In the genomic region with DNA sequence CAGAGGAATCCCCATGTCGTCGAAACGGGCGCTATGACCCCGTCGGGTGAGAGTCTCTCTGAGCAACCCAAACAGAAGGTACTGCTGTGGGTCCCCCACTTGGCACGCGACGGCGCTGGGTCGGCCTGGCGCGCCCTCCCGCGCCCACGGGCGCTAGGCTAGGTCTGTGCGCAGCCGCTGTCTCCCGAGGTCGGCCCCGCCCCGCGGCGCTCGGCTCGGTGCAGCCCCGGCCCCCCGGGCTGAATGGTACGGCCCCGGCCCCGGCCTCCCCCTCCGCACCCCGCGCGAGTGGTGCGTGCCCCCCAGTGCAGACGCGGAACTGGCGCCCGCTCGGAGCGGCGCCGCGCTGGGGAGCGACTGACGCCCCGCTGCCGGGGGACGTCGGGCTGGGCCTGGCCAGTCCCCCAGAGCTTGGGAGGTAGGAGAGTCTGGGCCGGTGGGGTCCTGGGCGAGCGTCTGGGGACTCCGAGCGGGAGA, we compare ENCODE assay signal across 8 cellular contexts. TPM values are rescaled to one million over a fixed set of nuclear protein-coding genes. Genes with fewer than 3 reads are reported as not detected.
DNase-seq lines count a peak whose midpoint lies in the region; ATAC-seq and TF ChIP-seq lines count a peak whose summit lies in the region.

A gene (plus strand): TSS at position 305 of the 477 bp plus-strand sequence.

- H3K36me3 Mint-ChIP-seq in activated CD8-positive, alpha-beta T cell treated with anti-CD3 and anti-CD28 coated beads, Interleukin-2, amount 10 ng/mL, durations not matched to agents 7 days and 5 days (ENCODE audit: low read depth), result peaks cover 15% of the 10 kb centered on the region

- H3K9me3 Mint-ChIP-seq in activated CD8-positive, alpha-beta T cell treated with anti-CD3 and anti-CD28 coated beads, Interleukin-2, amount 10 ng/mL, durations not matched to agents 7 days and 5 days (ENCODE audit: insufficient read depth), result no peaks in the 10 kb centered on the region

- no peak within 1 kb of the TSS for H2BK15ac ChIP-seq in mesendoderm (replicated peaks; ENCODE audit: low read depth)

- peak within 1 kb of the TSS; percentile 60 for H3K4me3 ChIP-seq in effector memory CD4-positive, alpha-beta T cell (ENCODE audit: insufficient read depth, low read depth, low read length, poor library complexity, severe bottlenecking)
- H3K4me3 ChIP-seq in mesendoderm (ENCODE audit: low read length), result peak within 1 kb of the TSS; percentile 74

- no peaks in the 10 kb centered on the region for H3K27me3 Mint-ChIP-seq in activated CD8-positive, alpha-beta T cell treated with anti-CD3 and anti-CD28 coated beads, Interleukin-2, amount 10 ng/mL, durations not matched to agents 7 days and 5 days (ENCODE audit: low read depth)

- H3K4me3 Mint-ChIP-seq in activated CD8-positive, alpha-beta T cell treated with anti-CD3 and anti-CD28 coated beads, Interleukin-2, amount 10 ng/mL, durations not matched to agents 7 days and 5 days, result peak within 1 kb of the TSS; percentile 84

- H3K4me1 Mint-ChIP-seq in activated CD8-positive, alpha-beta T cell treated with anti-CD3 and anti-CD28 coated beads, Interleukin-2, amount 10 ng/mL, durations not matched to agents 7 days and 5 days (ENCODE audit: low read depth), result peaks cover 62% of the 10 kb centered on the region

- POLR2A ChIA-PET in activated CD8-positive, alpha-beta T cell treated with anti-CD3 and anti-CD28 coated beads, Interleukin-2, amount 10 ng/mL, durations not matched to agents 7 days and 5 days (lab: Charles Lee), result interaction anchor here (1.1 to 3.4 kb wide), 3 partner anchors 12 to 55 kb away, joined by 4 to 26 read pairs (median 16); a partner anchor contains a TSS

- H3K36me3 ChIP-seq in effector memory CD4-positive, alpha-beta T cell (ENCODE audit: control insufficient read depth, insufficient read depth, low read length), result peaks cover 13% of the 10 kb centered on the region
- H3K36me3 ChIP-seq in mesendoderm (ENCODE audit: control insufficient read depth, insufficient read depth, low read length), result peaks cover 2% of the 10 kb centered on the region

- no peak for TF ChIP-seq CTCF in C4-2B (conservative IDR thresholded peaks at IDR 0.05)

- no peak within 1 kb of the TSS for H4K8ac ChIP-seq in mesendoderm (ENCODE audit: low read depth, low read length)

- peak; percentile 68 for DNase-seq in NCI-H82 treated with DMSO at 0.1 percent for 48 hours (lab: John Stamatoyannopoulos, UW; ENCODE audit: unreplicated experiment)
- peak; percentile 92 for DNase-seq in activated CD8-positive, alpha-beta T cell treated with anti-CD3 and anti-CD28 coated beads, Interleukin-2, amount 10 ng/mL, durations not matched to agents 7 days and 5 days
- DNase-seq in effector memory CD4-positive, alpha-beta T cell, result peak; percentile 84 to 85 (median 85)
- no peak for DNase-seq in mesendoderm
- DNase-seq in stimulated activated CD8-positive, alpha-beta memory T cell treated with anti-CD3 and anti-CD28 coated beads, Interleukin-15, amount 100 ng/mL, for 1 hour (ENCODE audit: low read depth), result peak; percentile 80

- peak within 1 kb of the TSS; percentile 82 for H3K4me2 ChIP-seq in mesendoderm (ENCODE audit: low read length)

- no peaks in the 10 kb centered on the region for H3K27me3 ChIP-seq in effector memory CD4-positive, alpha-beta T cell (replicated peaks; ENCODE audit: control insufficient read depth, insufficient read depth, low read length, poor library complexity, severe bottlenecking)
- H3K27me3 ChIP-seq in mesendoderm (ENCODE audit: insufficient read depth, low read length, poor library complexity), result no peaks in the 10 kb centered on the region

- peaks cover 12% of the 10 kb centered on the region for H3K79me2 ChIP-seq in mesendoderm (ENCODE audit: control insufficient read depth, insufficient read depth, low read length)

- no peak within 1 kb of the TSS for H4K5ac ChIP-seq in mesendoderm (ENCODE audit: low read length)

- no peak within 1 kb of the TSS for H3K23ac ChIP-seq in mesendoderm (ENCODE audit: low read length)

- H3K18ac ChIP-seq in mesendoderm (ENCODE audit: low read length), result peak within 1 kb of the TSS; percentile 97

- peak within 1 kb of the TSS; percentile 95 for H3K56ac ChIP-seq in mesendoderm (ENCODE audit: low read length)

- H3K9ac ChIP-seq in mesendoderm (ENCODE audit: low read length), result peak within 1 kb of the TSS; percentile 87

- peaks cover 10% of the 10 kb centered on the region for H3K79me1 ChIP-seq in mesendoderm (ENCODE audit: low read length)

- CTCF ChIA-PET in activated CD8-positive, alpha-beta T cell treated with anti-CD3 and anti-CD28 coated beads, Interleukin-2, amount 10 ng/mL, durations not matched to agents 7 days and 5 days (lab: Charles Lee), result interaction anchor here (0.6 to 5.2 kb wide), 4 partner anchors 11 to 90 kb away, joined by 3 to 54 read pairs (median 10); a partner anchor contains a TSS

- peak within 1 kb of the TSS; percentile 94 for H3K4ac ChIP-seq in mesendoderm (ENCODE audit: low read depth, low read length)

- H3K4me1 ChIP-seq in effector memory CD4-positive, alpha-beta T cell (ENCODE audit: control insufficient read depth, insufficient read depth, low read length, poor library complexity, severe bottlenecking), result peaks cover 39% of the 10 kb centered on the region
- peaks cover 11% of the 10 kb centered on the region for H3K4me1 ChIP-seq in mesendoderm (ENCODE audit: control insufficient read depth, low read depth, low read length)

- peak within 1 kb of the TSS; percentile 96 for H3K27ac ChIP-seq in C4-2B
- H3K27ac ChIP-seq in effector memory CD4-positive, alpha-beta T cell (ENCODE audit: insufficient read depth, low read length, poor library complexity, severe bottlenecking), result peak within 1 kb of the TSS; percentile 92
- peak within 1 kb of the TSS; percentile 95 for H3K27ac ChIP-seq in mesendoderm (ENCODE audit: low read depth, low read length)

- H3K9me3 ChIP-seq in effector memory CD4-positive, alpha-beta T cell (ENCODE audit: control insufficient read depth, low read length), result no peaks in the 10 kb centered on the region

- WGBS in mesendoderm (ENCODE audit: extremely low coverage, insufficient coverage, low lambda C conversion rate), result no CpG with 5 or more reads among the region's 57 CpGs

- H3K27ac Mint-ChIP-seq in activated CD8-positive, alpha-beta T cell treated with anti-CD3 and anti-CD28 coated beads, Interleukin-2, amount 10 ng/mL, durations not matched to agents 7 days and 5 days, result peak within 1 kb of the TSS; percentile 98

- H2BK120ac ChIP-seq in mesendoderm (ENCODE audit: low read depth, low read length), result no peak within 1 kb of the TSS

- no peak within 1 kb of the TSS for H2AK5ac ChIP-seq in mesendoderm (ENCODE audit: low read length)

- ATAC-seq in GM19328 (IDR thresholded peaks at IDR 0.05; ENCODE audit: unreplicated experiment) (peak; percentile 70), HG03460 (IDR thresholded peaks at IDR 0.05; ENCODE audit: unreplicated experiment) (peak; percentile 74)
- ATAC-seq in activated CD8-positive, alpha-beta T cell treated with anti-CD3 and anti-CD28 coated beads, Interleukin-2, amount 10 ng/mL, durations not matched to agents 7 days and 5 days, result peak; percentile 84

- H2BK5ac ChIP-seq in mesendoderm (ENCODE audit: low read length), result peak within 1 kb of the TSS; percentile 74

RNA-seq across cellular contexts. Expression of the gene that starts here (rescaled TPM):
- total RNA-seq in activated CD8-positive, alpha-beta T cell treated with anti-CD3 and anti-CD28 coated beads, Interleukin-2, amount 10 ng/mL, durations not matched to agents 7 days and 5 days, result 10 to 100 TPM; 96.3 to 98.4 TPM
- 11.0 TPM for polyA plus RNA-seq in mesendoderm (2013, experiment 1 of 2)
- polyA plus RNA-seq in mesendoderm (2013, experiment 2 of 2), result 10.4 TPM
